Comparison of ENCODE assay signal across 8 cellular contexts in the genomic region with DNA sequence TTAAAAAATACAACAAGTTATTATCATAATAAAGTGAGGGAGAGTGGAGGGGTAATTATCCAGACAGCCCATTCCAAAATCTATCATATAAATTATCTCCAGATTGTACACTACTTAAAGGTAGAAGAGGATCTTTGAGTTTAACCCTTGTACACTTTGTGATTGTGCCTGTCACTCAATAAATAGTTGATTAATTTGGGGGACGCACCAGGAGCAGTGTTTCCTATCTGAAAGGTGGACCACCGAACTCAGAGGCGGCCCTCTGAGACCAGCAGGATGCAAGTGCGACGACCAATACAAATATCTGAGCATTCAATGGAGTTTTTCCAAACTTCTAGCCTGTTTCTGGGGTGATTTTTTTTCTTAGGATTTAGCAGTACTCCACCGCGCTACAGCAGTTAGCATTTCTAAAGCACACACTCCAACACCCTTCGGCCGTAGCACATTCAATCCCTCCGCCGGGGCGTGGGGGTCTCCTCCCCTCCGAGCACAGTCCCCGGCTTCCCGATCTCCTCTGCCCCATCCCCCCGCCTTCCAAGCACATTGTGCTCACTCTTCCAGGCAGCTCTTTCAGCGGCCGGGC. TPM values are rescaled to one million over a fixed set of nuclear protein-coding genes. Genes with fewer than 3 reads are reported as not detected.
A peak's percentile ranks its signal among the peaks of the same experiment; 100 is the strongest.
DNase-seq lines count a peak whose midpoint lies in the region; ATAC-seq and TF ChIP-seq lines count a peak whose summit lies in the region.

No MANE protein-coding gene starts in this region.

- peak overlapping the region; percentile 98 for H3K9ac ChIP-seq in iPS-18a (ENCODE audit: low read length)

- H3K27me3 Mint-ChIP-seq in T-helper 1 cell treated with Interleukin-12 subunit alpha and Interleukin-12 subunit beta and Interleukin-4 antibody, amounts not matched to agents 30 μg/mL and 1 μg/mL, for 36 hours (ENCODE audit: low read depth): peaks cover 67% of the 10 kb centered on the region
- H3K27me3 Mint-ChIP-seq in activated CD8-positive, alpha-beta T cell treated with anti-CD3 and anti-CD28 coated beads for 36 hours: peaks cover 49% of the 10 kb centered on the region

- CTCF ChIA-PET in activated CD8-positive, alpha-beta T cell treated with anti-CD3 and anti-CD28 coated beads for 36 hours (lab: Charles Lee): interaction anchor here (1.4 to 1.9 kb wide), 3 partner anchors 12 to 196 kb away, joined by 3 to 6 read pairs (median 5); no protein-coding TSS in a partner anchor

- no peak for TF ChIP-seq CTCF in activated CD8-positive, alpha-beta T cell treated with anti-CD3 and anti-CD28 coated beads for 36 hours (IDR thresholded peaks at IDR 0.05)

- intact Hi-C loops in activated CD8-positive, alpha-beta T cell treated with anti-CD3 and anti-CD28 coated beads for 36 hours (cut with micrococcal nuclease): no loop called here

- H3K36me3 Mint-ChIP-seq in T-helper 1 cell treated with Interleukin-12 subunit alpha and Interleukin-12 subunit beta and Interleukin-4 antibody, amounts not matched to agents 30 μg/mL and 1 μg/mL, for 36 hours (ENCODE audit: low read depth): no peaks in the 10 kb centered on the region
- no peaks in the 10 kb centered on the region for H3K36me3 Mint-ChIP-seq in activated CD8-positive, alpha-beta T cell treated with anti-CD3 and anti-CD28 coated beads for 36 hours (ENCODE audit: low read depth)
- no peaks in the 10 kb centered on the region for H3K36me3 Mint-ChIP-seq in stimulated activated effector memory CD8-positive, alpha-beta T cell treated with anti-CD3 and anti-CD28 coated beads, Interleukin-12 subunit alpha, Interleukin-12 subunit beta, amount 100 ng/mL, for 72 hours

- H3K27ac ChIP-seq in iPS-18a (ENCODE audit: low read length): peak overlapping the region; percentile 98

- H3K9me3 Mint-ChIP-seq in T-helper 1 cell treated with Interleukin-12 subunit alpha and Interleukin-12 subunit beta and Interleukin-4 antibody, amounts not matched to agents 30 μg/mL and 1 μg/mL, for 36 hours: no peaks in the 10 kb centered on the region
- no peaks in the 10 kb centered on the region for H3K9me3 Mint-ChIP-seq in activated CD8-positive, alpha-beta T cell treated with anti-CD3 and anti-CD28 coated beads for 36 hours
- no peaks in the 10 kb centered on the region for H3K9me3 Mint-ChIP-seq in stimulated activated effector memory CD8-positive, alpha-beta T cell treated with anti-CD3 and anti-CD28 coated beads, Interleukin-12 subunit alpha, Interleukin-12 subunit beta, amount 100 ng/mL, for 72 hours

- H3K9me3 ChIP-seq in iPS-18a (ENCODE audit: control insufficient read depth, low read depth, low read length): no peaks in the 10 kb centered on the region

- H3K4me3 ChIP-seq in iPS-18a (ENCODE audit: low read length): peak overlapping the region; percentile 88

- POLR2A ChIA-PET in activated CD8-positive, alpha-beta T cell treated with anti-CD3 and anti-CD28 coated beads for 36 hours (lab: Charles Lee): no interaction called here

- peak overlapping the region; percentile 78 for H3K4me3 Mint-ChIP-seq in T-helper 1 cell treated with Interleukin-12 subunit alpha and Interleukin-12 subunit beta and Interleukin-4 antibody, amounts not matched to agents 30 μg/mL and 1 μg/mL, for 36 hours
- peak overlapping the region; percentile 34 for H3K4me3 Mint-ChIP-seq in activated CD8-positive, alpha-beta T cell treated with anti-CD3 and anti-CD28 coated beads for 36 hours
- peak overlapping the region; percentile 60 for H3K4me3 Mint-ChIP-seq in stimulated activated effector memory CD8-positive, alpha-beta T cell treated with anti-CD3 and anti-CD28 coated beads, Interleukin-12 subunit alpha, Interleukin-12 subunit beta, amount 100 ng/mL, for 72 hours

- ATAC-seq in activated CD8-positive, alpha-beta T cell treated with anti-CD3 and anti-CD28 coated beads for 36 hours: no peak
- ATAC-seq in stimulated activated effector memory CD8-positive, alpha-beta T cell treated with anti-CD3 and anti-CD28 coated beads, Interleukin-12 subunit alpha, Interleukin-12 subunit beta, amount 100 ng/mL, for 72 hours: no peak
- ATAC-seq in HG03521 (IDR thresholded peaks at IDR 0.05; ENCODE audit: unreplicated experiment): no peak

- DNase-seq in T-helper 1 cell: no peak
- DNase-seq in activated CD8-positive, alpha-beta T cell treated with anti-CD3 and anti-CD28 coated beads for 36 hours: no peak
- DNase-seq in stimulated activated effector memory CD8-positive, alpha-beta T cell treated with anti-CD3 and anti-CD28 coated beads, Interleukin-12 subunit alpha, Interleukin-12 subunit beta, amount 100 ng/mL, for 72 hours (ENCODE audit: low spot score in 2 of 2): no peak
- no peak for DNase-seq in GM19240 (ENCODE audit: insufficient read length, low spot score)
- no peak for DNase-seq in HT-29 (ENCODE audit: low spot score)

- no peaks in the 10 kb centered on the region for H3K36me3 ChIP-seq in iPS-18a (ENCODE audit: control insufficient read depth, low read depth, low read length)

- no peak overlapping the region for H3K27ac Mint-ChIP-seq in T-helper 1 cell treated with Interleukin-12 subunit alpha and Interleukin-12 subunit beta and Interleukin-4 antibody, amounts not matched to agents 30 μg/mL and 1 μg/mL, for 36 hours
- no peak overlapping the region for H3K27ac Mint-ChIP-seq in activated CD8-positive, alpha-beta T cell treated with anti-CD3 and anti-CD28 coated beads for 36 hours
- no peak overlapping the region for H3K27ac Mint-ChIP-seq in stimulated activated effector memory CD8-positive, alpha-beta T cell treated with anti-CD3 and anti-CD28 coated beads, Interleukin-12 subunit alpha, Interleukin-12 subunit beta, amount 100 ng/mL, for 72 hours

- no peaks in the 10 kb centered on the region for H3K27me3 ChIP-seq in iPS-18a (ENCODE audit: control insufficient read depth, insufficient read depth, low read length)

- peaks cover 29% of the 10 kb centered on the region for H3K4me1 ChIP-seq in iPS-18a (ENCODE audit: control insufficient read depth, low read depth, low read length)

- peaks cover 24% of the 10 kb centered on the region for H3K4me1 Mint-ChIP-seq in T-helper 1 cell treated with Interleukin-12 subunit alpha and Interleukin-12 subunit beta and Interleukin-4 antibody, amounts not matched to agents 30 μg/mL and 1 μg/mL, for 36 hours (ENCODE audit: low read depth)
- H3K4me1 Mint-ChIP-seq in activated CD8-positive, alpha-beta T cell treated with anti-CD3 and anti-CD28 coated beads for 36 hours (ENCODE audit: low read depth): peaks cover 19% of the 10 kb centered on the region
- peaks cover 24% of the 10 kb centered on the region for H3K4me1 Mint-ChIP-seq in stimulated activated effector memory CD8-positive, alpha-beta T cell treated with anti-CD3 and anti-CD28 coated beads, Interleukin-12 subunit alpha, Interleukin-12 subunit beta, amount 100 ng/mL, for 72 hours

RNA-seq across cellular contexts. Expression of a gene that starts 1.0 kb away (rescaled TPM):
- total RNA-seq in activated CD8-positive, alpha-beta T cell treated with anti-CD3 and anti-CD28 coated beads for 36 hours: under 1 TPM; 0.11 to 0.16 TPM
- not detected in 2 replicates for total RNA-seq in HT-29 (2014; rRNA removed; shearing (Covaris generic))
